8 cellular contexts compared by ENCODE assay signal in genomic region chr4:184536881-184537248, GRCh38.
DNase-seq lines count a peak whose midpoint lies in the region; ATAC-seq and TF ChIP-seq lines count a peak whose summit lies in the region.

No MANE protein-coding gene starts in this region.

- DNase-seq in activated CD4-positive, alpha-beta T cell treated with anti-CD3 and anti-CD28 coated beads, Interleukin-2, amount 10 ng/mL, durations not matched to agents 24 days and 14 days: peak; percentile 73
- DNase-seq in activated CD4-positive, alpha-beta T cell treated with anti-CD3 and anti-CD28 coated beads, Interleukin-2, amount 50 U/mL, for 4 hours: no peak
- no peak for DNase-seq in spleen
- no peak for DNase-seq in HEK293T (ENCODE audit: extremely low spot score)
- no peak for DNase-seq in SHP77 (lab: John Stamatoyannopoulos, UW)
- DNase-seq in COR-L47 (lab: John Stamatoyannopoulos, UW): no peak

- peak overlapping the region; percentile 90 for H3K4me3 Mint-ChIP-seq in activated CD4-positive, alpha-beta T cell treated with anti-CD3 and anti-CD28 coated beads, Interleukin-2, amount 10 ng/mL, durations not matched to agents 24 days and 14 days
- H3K4me3 Mint-ChIP-seq in activated T-helper 17 cell treated with anti-CD3 and anti-CD28 coated beads, Interleukin-2, amount 50 U/mL, for 72 hours: peak overlapping the region; percentile 83

- no peaks in the 10 kb centered on the region for H3K27me3 Mint-ChIP-seq in activated CD4-positive, alpha-beta T cell treated with anti-CD3 and anti-CD28 coated beads, Interleukin-2, amount 10 ng/mL, durations not matched to agents 24 days and 14 days
- no peaks in the 10 kb centered on the region for H3K27me3 Mint-ChIP-seq in activated T-helper 17 cell treated with anti-CD3 and anti-CD28 coated beads, Interleukin-2, amount 50 U/mL, for 72 hours

- peak; percentile 1 for ATAC-seq in activated T-helper 17 cell treated with anti-CD3 and anti-CD28 coated beads, Interleukin-2, amount 50 U/mL, for 72 hours (replicated peaks)

- H3K4me1 ChIP-seq in spleen: peaks cover 24 to 60% (median 48%) of the 10 kb centered on the region in 6 donors

- peak overlapping the region; percentile 95 to 99 (median 98) for H3K27ac ChIP-seq in spleen

- H3K9me3 Mint-ChIP-seq in activated CD4-positive, alpha-beta T cell treated with anti-CD3 and anti-CD28 coated beads, Interleukin-2, amount 10 ng/mL, durations not matched to agents 24 days and 14 days: no peaks in the 10 kb centered on the region
- no peaks in the 10 kb centered on the region for H3K9me3 Mint-ChIP-seq in activated T-helper 17 cell treated with anti-CD3 and anti-CD28 coated beads, Interleukin-2, amount 50 U/mL, for 72 hours

- POLR2A ChIA-PET in HEK293T (lab: Yijun Ruan, JAX): interaction anchor here (0.7 to 3.2 kb wide), 15 partner anchors 12 to 276 kb away, joined by 3 to 42 read pairs (median 5); partner anchors contain the start of genes CASP3, IRF2 and PRIMPOL

- H3K4me1 Mint-ChIP-seq in activated CD4-positive, alpha-beta T cell treated with anti-CD3 and anti-CD28 coated beads, Interleukin-2, amount 10 ng/mL, durations not matched to agents 24 days and 14 days: peaks cover 33% of the 10 kb centered on the region
- H3K4me1 Mint-ChIP-seq in activated T-helper 17 cell treated with anti-CD3 and anti-CD28 coated beads, Interleukin-2, amount 50 U/mL, for 72 hours: peaks cover 30% of the 10 kb centered on the region

- no peaks in the 10 kb centered on the region for H3K27me3 ChIP-seq in spleen (replicated peaks in 1 of 7)

- no peaks in the 10 kb centered on the region for H3K36me3 ChIP-seq in spleen

- intact Hi-C loops in activated CD4-positive, alpha-beta T cell treated with anti-CD3 and anti-CD28 coated beads, Interleukin-2, amount 10 ng/mL, durations not matched to agents 24 days and 14 days (cut with micrococcal nuclease): loop anchor here (1.0 to 10.0 kb wide), 6 partner anchors 112 to 1032 kb away; partner anchors contain the start of genes CASP3, CENPU, CFAP97 and ING2
- intact Hi-C loops in spleen (cut with DNase I; ENCODE audit: low total_unique reads): loop anchor here (5.0 to 10.0 kb wide), 3 partner anchors 62 to 270 kb away; partner anchors contain the start of gene IRF2

- peak overlapping the region; percentile 58 for H3K4me3 ChIP-seq in iPS-18c (ENCODE audit: insufficient read depth, low read depth, low read length)
- H3K4me3 ChIP-seq in spleen: peak overlapping the region; percentile 52 to 82 (median 55)

- H3K36me3 Mint-ChIP-seq in activated CD4-positive, alpha-beta T cell treated with anti-CD3 and anti-CD28 coated beads, Interleukin-2, amount 10 ng/mL, durations not matched to agents 24 days and 14 days (ENCODE audit: low read depth): peaks cover 4% of the 10 kb centered on the region
- peaks cover 16% of the 10 kb centered on the region for H3K36me3 Mint-ChIP-seq in activated T-helper 17 cell treated with anti-CD3 and anti-CD28 coated beads, Interleukin-2, amount 50 U/mL, for 72 hours (ENCODE audit: low read depth)

- no peak for TF ChIP-seq CTCF in spleen (IDR thresholded peaks at IDR 0.05 in 8 of 11, conservative IDR thresholded peaks at IDR 0.05 in 3 of 11)

- WGBS in spleen, 5 donors: 8 to 17% (median 12%) methylated on average over 5 of the region's 5 CpGs

- TF ChIP-seq POLR2A in spleen (IDR thresholded peaks at IDR 0.05): no peak

- H3K9me3 ChIP-seq in iPS-18c (ENCODE audit: control insufficient read depth, insufficient read depth, low read length) (no peaks in the 10 kb centered on the region), spleen (no peaks in the 10 kb centered on the region)

- CTCF ChIA-PET in HEK293T (lab: Yijun Ruan, JAX): interaction anchor here (1.2 kb wide), 1 partner anchor 274 kb away, joined by 3 read pairs; no protein-coding TSS in a partner anchor

- peak overlapping the region; percentile 92 for H3K27ac Mint-ChIP-seq in activated CD4-positive, alpha-beta T cell treated with anti-CD3 and anti-CD28 coated beads, Interleukin-2, amount 10 ng/mL, durations not matched to agents 24 days and 14 days
- peak overlapping the region; percentile 99 for H3K27ac Mint-ChIP-seq in activated T-helper 17 cell treated with anti-CD3 and anti-CD28 coated beads, Interleukin-2, amount 50 U/mL, for 72 hours

TF ChIP-seq in HEK293T, 16 proteins besides CTCF, POLR2A, EP300 and RAD21:
- no peak for TF ChIP-seq FOXK2 (IDR thresholded peaks at IDR 0.05)
- no peak for TF ChIP-seq L3MBTL2 (conservative IDR thresholded peaks at IDR 0.05)
- no peak for TF ChIP-seq ARNT (IDR thresholded peaks at IDR 0.05)
- no peak for TF ChIP-seq ZNF384 (IDR thresholded peaks at IDR 0.05)
- TF ChIP-seq SP1 (IDR thresholded peaks at IDR 0.05): no peak
- TF ChIP-seq TARDBP (IDR thresholded peaks at IDR 0.05): no peak
- no peak for TF ChIP-seq SUZ12 (IDR thresholded peaks at IDR 0.05)
- no peak for TF ChIP-seq NFRKB (IDR thresholded peaks at IDR 0.05)
TF ChIP-seq in HEK293T: peak in this region for 0.
